Comparison of ENCODE assay signal across 34 cellular contexts in genomic region chr14:105408592-105408991, GRCh38. TPM values are rescaled to one million over a fixed set of nuclear protein-coding genes. Genes with fewer than 3 reads are reported as not detected.
"Had no signal": no experiment of that assay in that cellular context is flagged by ENCODE, and none has a peak within 500 bp of the region (broad histone marks: within the 10 kb centered on the region; RNA-seq: fewer than 3 reads in every experiment).

No MANE protein-coding gene starts in this region.

- H3K36me3 ChIP-seq: ascending aorta, cardiac muscle cell, Peyer's patch, WERI-Rb-1 had no signal

- H3K4me3 Mint-ChIP-seq: activated CD4-positive, alpha-beta T cell treated with anti-CD3 and anti-CD28 coated beads, Interleukin-2, amount 10 ng/mL, durations not matched to agents 24 days and 14 days; activated CD8-positive, alpha-beta T cell treated with anti-CD3 and anti-CD28 coated beads for 36 hours; activated naive CD4-positive, alpha-beta T cell treated with anti-CD3 and anti-CD28 coated beads, Interleukin-2, amount 50 U/mL, for 24 hours; activated naive CD8-positive, alpha-beta T cell treated with anti-CD3 and anti-CD28 coated beads, Interleukin-2, amount 10 ng/mL, durations not matched to agents 7 days and 5 days; activated T-cell treated with anti-CD3 and anti-CD28 coated beads, Interleukin-2, amount 50 U/mL, for 72 hours; activated T-helper 17 cell treated with anti-CD3 and anti-CD28 coated beads, Interleukin-2, amount 50 U/mL, for 72 hours; central memory CD8-positive, alpha-beta T cell had no signal

- ATAC-seq: activated CD8-positive, alpha-beta T cell treated with anti-CD3 and anti-CD28 coated beads for 36 hours; activated T-cell treated with anti-CD3 and anti-CD28 coated beads, Interleukin-2, amount 50 U/mL, for 72 hours; activated T-helper 17 cell treated with anti-CD3 and anti-CD28 coated beads, Interleukin-2, amount 50 U/mL, for 72 hours; PC-3 had no signal

- H3K27ac ChIP-seq: ascending aorta, cardiac muscle cell, Peyer's patch, RWPE1, WERI-Rb-1 had no signal

- H3K9me3 ChIP-seq: Peyer's patch had no signal

- DNase-seq: activated CD4-positive, alpha-beta T cell treated with anti-CD3 and anti-CD28 coated beads, Interleukin-2, amount 10 ng/mL, durations not matched to agents 24 days and 14 days; activated CD4-positive, alpha-beta T cell treated with anti-CD3 and anti-CD28 coated beads, Interleukin-2, amount 50 U/mL, for 4 hours; activated CD8-positive, alpha-beta T cell treated with anti-CD3 and anti-CD28 coated beads for 36 hours; activated effector memory CD4-positive, alpha-beta T cell treated with anti-CD3 and anti-CD28 coated beads, Interleukin-2, amount 50 U/mL, for 16 hours; activated naive CD4-positive, alpha-beta T cell; activated naive CD8-positive, alpha-beta T cell treated with anti-CD3 and anti-CD28 coated beads, Interleukin-2, amount 10 ng/mL, durations not matched to agents 7 days and 5 days; activated T-cell treated with anti-CD3 and anti-CD28 coated beads, Interleukin-2, amount 50 U/mL, for 1 hour; activated T-cell treated with anti-CD3 and anti-CD28 coated beads, Interleukin-2, amount 50 U/mL, for 72 hours; amygdala; MM.1S; NCI-H1092; NCI-H1436 treated with DMSO at 0.1 percent for 48 hours; NCI-H1694 treated with DMSO at 0.1 percent for 48 hours; NCI-H2029; NCI-H2107; NCI-H2171; NCI-H510A; NCI-H526; NCI-H748 treated with DMSO at 0.1 percent for 48 hours; NK-92 treated with Interleukin-12 subunit alpha and Interleukin-12 subunit beta, amount 100 ng/mL, for 24 hours; PC-3; Peyer's patch; Right ventricle myocardium superior; SW 1271; T-helper 1 cell; T-helper 2 cell; T-helper 9 cell had no signal

- H3K27me3 ChIP-seq: ascending aorta had no signal

- H3K36me3 Mint-ChIP-seq: activated naive CD4-positive, alpha-beta T cell treated with anti-CD3 and anti-CD28 coated beads, Interleukin-2, amount 50 U/mL, for 24 hours had no signal

- H3K4me1 ChIP-seq: ascending aorta had no signal

- H3K4me3 ChIP-seq: ascending aorta, cardiac muscle cell, Peyer's patch had no signal

- H3K27ac Mint-ChIP-seq: activated CD4-positive, alpha-beta T cell treated with anti-CD3 and anti-CD28 coated beads, Interleukin-2, amount 10 ng/mL, durations not matched to agents 24 days and 14 days; activated CD8-positive, alpha-beta T cell treated with anti-CD3 and anti-CD28 coated beads for 36 hours; activated naive CD4-positive, alpha-beta T cell treated with anti-CD3 and anti-CD28 coated beads, Interleukin-2, amount 50 U/mL, for 24 hours; activated naive CD8-positive, alpha-beta T cell treated with anti-CD3 and anti-CD28 coated beads, Interleukin-2, amount 10 ng/mL, durations not matched to agents 7 days and 5 days; activated T-cell treated with anti-CD3 and anti-CD28 coated beads, Interleukin-2, amount 50 U/mL, for 72 hours; activated T-helper 17 cell treated with anti-CD3 and anti-CD28 coated beads, Interleukin-2, amount 50 U/mL, for 72 hours had no signal

- H3K9me3 Mint-ChIP-seq: activated CD4-positive, alpha-beta T cell treated with anti-CD3 and anti-CD28 coated beads, Interleukin-2, amount 10 ng/mL, durations not matched to agents 24 days and 14 days; activated naive CD4-positive, alpha-beta T cell treated with anti-CD3 and anti-CD28 coated beads, Interleukin-2, amount 50 U/mL, for 24 hours; activated naive CD8-positive, alpha-beta T cell treated with anti-CD3 and anti-CD28 coated beads, Interleukin-2, amount 10 ng/mL, durations not matched to agents 7 days and 5 days; activated T-cell treated with anti-CD3 and anti-CD28 coated beads, Interleukin-2, amount 50 U/mL, for 72 hours; activated T-helper 17 cell treated with anti-CD3 and anti-CD28 coated beads, Interleukin-2, amount 50 U/mL, for 72 hours; central memory CD8-positive, alpha-beta T cell had no signal

RNA-seq across cellular contexts. Expression of gene TEX22, which starts 10.3 kb away (rescaled TPM):
- total RNA-seq: ascending aorta had no signal
